In genomic region chr7:130433336-130433735, GRCh38 we compare ENCODE assay signal across 1 cellular context.
TF ChIP-seq lines count a peak whose summit lies in the region.

No MANE protein-coding gene starts in this region.

TF ChIP-seq in HCT116, 20 proteins besides CTCF, POLR2A, EP300 and RAD21:
- TF ChIP-seq EZH2 (IDR thresholded peaks at IDR 0.05) (no peak), SRF (IDR thresholded peaks at IDR 0.05; ENCODE audit: low read depth) (no peak), YY1 (IDR thresholded peaks at IDR 0.05; ENCODE audit: extremely low read depth, insufficient replicate concordance, low read depth, low read length) (no peak), CBX3 (IDR thresholded peaks at IDR 0.05; ENCODE audit: low read depth) (no peak), ZBTB33 (IDR thresholded peaks at IDR 0.05; ENCODE audit: extremely low read depth, insufficient replicate concordance, low read length) (no peak), CEBPB (IDR thresholded peaks at IDR 0.05; ENCODE audit: low read depth) (no peak), ELF1 (IDR thresholded peaks at IDR 0.05; ENCODE audit: borderline replicate concordance, low read depth) (no peak), POLR2AphosphoS5 (IDR thresholded peaks at IDR 0.05; ENCODE audit: low read depth, low read length) (no peak)
